In the genomic region with DNA sequence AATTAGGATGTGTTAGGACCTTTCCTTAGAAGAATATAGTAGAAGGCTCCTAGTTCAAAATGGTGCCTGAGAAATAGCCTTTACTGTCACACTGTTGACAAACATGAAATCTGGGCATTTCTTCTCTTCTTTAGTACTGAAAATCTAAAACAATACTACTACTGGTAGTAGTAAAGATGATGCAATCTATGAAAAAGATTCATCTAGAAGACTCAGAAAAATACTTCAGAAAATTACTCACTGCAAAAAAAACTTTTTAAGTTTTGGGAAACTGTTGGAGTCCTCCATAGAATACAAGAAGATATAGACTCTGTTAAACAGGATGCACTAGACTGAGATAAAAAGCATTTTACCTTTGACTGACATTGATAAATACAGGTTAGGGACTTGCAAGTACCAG, we compare ENCODE assay signal across 16 cellular contexts.
A peak's percentile ranks its signal among the peaks of the same experiment; 100 is the strongest.
DNase-seq lines count a peak whose midpoint lies in the region; ATAC-seq and TF ChIP-seq lines count a peak whose summit lies in the region.
"Had no signal": no experiment of that assay in that cellular context is flagged by ENCODE, and none has a peak within 500 bp of the region (broad histone marks: within the 10 kb centered on the region; RNA-seq: fewer than 3 reads in every experiment).

No MANE protein-coding gene starts in this region.

- H3K27me3 Mint-ChIP-seq in WTC11 (ENCODE audit: low read depth) (no peaks in the 10 kb centered on the region), progenitor cell of endocrine pancreas (no peaks in the 10 kb centered on the region)
- H3K27me3 Mint-ChIP-seq: CD4-positive, alpha-beta memory T cell had no signal

- H3K4me1 Mint-ChIP-seq in WTC11 (peaks cover 5% of the 10 kb centered on the region), progenitor cell of endocrine pancreas (ENCODE audit: low read depth) (no peaks in the 10 kb centered on the region)
- H3K4me1 Mint-ChIP-seq: CD14-positive monocyte had no signal

- POLR2A ChIA-PET in A673 (lab: Charles Lee; ENCODE audit: low non-redundant PET) (interaction anchor here (0.7 kb wide), 1 partner anchor 51 kb away, joined by 3 read pairs; no protein-coding TSS in a partner anchor), WTC11 (lab: Charles Lee) (no interaction called here)

- H3K4me3 ChIP-seq in A673 (ENCODE audit: low read depth, low read length, poor library complexity, severe bottlenecking) = no peak overlapping the region
- H3K4me3 ChIP-seq: A549, BLaER1 had no signal

- H3K9me3 ChIP-seq in A673 (ENCODE audit: low read depth, low read length, poor library complexity, severe bottlenecking) = peaks cover 10% of the 10 kb centered on the region

- DNase-seq in NCI-H2227 treated with DMSO at 0.1 percent for 48 hours (lab: John Stamatoyannopoulos, UW) (peak; percentile 15), NCI-H2227 (lab: John Stamatoyannopoulos, UW; ENCODE audit: unreplicated experiment) (no peak), A673 (ENCODE audit: low spot score) (no peak), WTC11 (ENCODE audit: low spot score) (no peak), progenitor cell of endocrine pancreas (ENCODE audit: low spot score, unreplicated experiment) (no peak)
- no peak for DNase-seq in activated CD4-positive, alpha-beta T cell treated with anti-CD3 and anti-CD28 coated beads, Interleukin-2, amount 50 U/mL, for 48 hours
- DNase-seq: CD4-positive, alpha-beta memory T cell; DMS153; DMS79; GDM1; H9 had no signal

- BruUV-seq in A673 (replicated peaks; lab: Mats Ljungman, UMichigan) = no TSS peak

- intact Hi-C loops in A673 (cut with micrococcal nuclease; ENCODE audit: unreplicated experiment) = no loop called here

- H3K4me3 Mint-ChIP-seq in WTC11 (no peak overlapping the region), progenitor cell of endocrine pancreas (ENCODE audit: low read depth) (no peak overlapping the region)
- H3K4me3 Mint-ChIP-seq: CD14-positive monocyte; CD4-positive, alpha-beta memory T cell; H9 had no signal

- H3K9me3 Mint-ChIP-seq in WTC11 (peaks cover 13% of the 10 kb centered on the region), progenitor cell of endocrine pancreas (ENCODE audit: low read depth) (peaks cover 18% of the 10 kb centered on the region)
- H3K9me3 Mint-ChIP-seq: CD4-positive, alpha-beta memory T cell had no signal

- H3K27ac Mint-ChIP-seq in WTC11 (peak overlapping the region; percentile 54; the same call in 1 of the 2 replicates), progenitor cell of endocrine pancreas (peak overlapping the region; percentile 8)
- H3K27ac Mint-ChIP-seq: CD14-positive monocyte; CD4-positive, alpha-beta memory T cell had no signal

- H3K36me3 ChIP-seq in A673 (ENCODE audit: insufficient read depth, low read length, poor library complexity, severe bottlenecking) = peaks cover 12% of the 10 kb centered on the region

- no peaks in the 10 kb centered on the region for H3K4me1 ChIP-seq in A673 (ENCODE audit: insufficient read depth, low read length, poor library complexity, severe bottlenecking)
- H3K4me1 ChIP-seq: A549, BLaER1 had no signal

- TF ChIP-seq CTCF in A673 (conservative IDR thresholded peaks at IDR 0.05; ENCODE audit: low read depth, low read length) (no peak), WTC11 (IDR thresholded peaks at IDR 0.05) (no peak), progenitor cell of endocrine pancreas (IDR thresholded peaks at IDR 0.05; ENCODE audit: unreplicated experiment) (no peak)

- no peaks in the 10 kb centered on the region for H3K27me3 ChIP-seq in A673 (replicated peaks; ENCODE audit: insufficient read depth, low read depth, low read length, poor library complexity)
- H3K27me3 ChIP-seq: BLaER1 had no signal

- H3K36me3 Mint-ChIP-seq in WTC11 = peaks cover 41% of the 10 kb centered on the region
- H3K36me3 Mint-ChIP-seq in progenitor cell of endocrine pancreas (ENCODE audit: insufficient read depth) = peaks cover 36% of the 10 kb centered on the region

- CTCF ChIA-PET in A673 (lab: Charles Lee) (no interaction called here), WTC11 (lab: Charles Lee) (no interaction called here)

- ATAC-seq in WTC11 (no peak), GM19463 (IDR thresholded peaks at IDR 0.05; ENCODE audit: unreplicated experiment) (no peak)
- ATAC-seq: A549 had no signal

- peak overlapping the region; percentile 25 for H3K27ac ChIP-seq in A673 (ENCODE audit: low read depth, low read length, poor library complexity, severe bottlenecking)
- H3K27ac ChIP-seq: 22Rv1, A549, BLaER1 had no signal

TF ChIP-seq in WTC11, 78 proteins besides CTCF, POLR2A, EP300 and RAD21 (continues in another document):
- TF ChIP-seq ZBTB21 (CRISPR knock-in tag; IDR thresholded peaks at IDR 0.05; ENCODE audit: borderline replicate concordance) (no peak), ZNF671 (CRISPR knock-in tag; IDR thresholded peaks at IDR 0.05) (no peak), ERG (CRISPR knock-in tag; IDR thresholded peaks at IDR 0.05) (no peak), ZNF263 (CRISPR knock-in tag; IDR thresholded peaks at IDR 0.05; ENCODE audit: low read depth) (no peak), TEAD4 (CRISPR knock-in tag; IDR thresholded peaks at IDR 0.05) (no peak), ZNF138 (CRISPR knock-in tag; conservative IDR thresholded peaks at IDR 0.05) (no peak), TP53 (CRISPR knock-in tag; IDR thresholded peaks at IDR 0.05) (no peak), ZNF416 (CRISPR knock-in tag; IDR thresholded peaks at IDR 0.05) (no peak), SOX15 (CRISPR knock-in tag; IDR thresholded peaks at IDR 0.05) (no peak), PRRX2 (CRISPR knock-in tag; IDR thresholded peaks at IDR 0.05) (no peak), CBFB (CRISPR knock-in tag; IDR thresholded peaks at IDR 0.05; ENCODE audit: low read depth) (no peak)
- TF ChIP-seq, protein P1, sequence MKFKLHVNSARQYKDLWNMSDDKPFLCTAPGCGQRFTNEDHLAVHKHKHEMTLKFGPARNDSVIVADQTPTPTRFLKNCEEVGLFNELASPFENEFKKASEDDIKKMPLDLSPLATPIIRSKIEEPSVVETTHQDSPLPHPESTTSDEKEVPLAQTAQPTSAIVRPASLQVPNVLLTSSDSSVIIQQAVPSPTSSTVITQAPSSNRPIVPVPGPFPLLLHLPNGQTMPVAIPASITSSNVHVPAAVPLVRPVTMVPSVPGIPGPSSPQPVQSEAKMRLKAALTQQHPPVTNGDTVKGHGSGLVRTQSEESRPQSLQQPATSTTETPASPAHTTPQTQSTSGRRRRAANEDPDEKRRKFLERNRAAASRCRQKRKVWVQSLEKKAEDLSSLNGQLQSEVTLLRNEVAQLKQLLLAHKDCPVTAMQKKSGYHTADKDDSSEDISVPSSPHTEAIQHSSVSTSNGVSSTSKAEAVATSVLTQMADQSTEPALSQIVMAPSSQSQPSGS (CRISPR knock-in tag; IDR thresholded peaks at IDR 0.05; ENCODE audit: borderline replicate concordance, low read depth) = no peak
- TF ChIP-seq, protein P2, sequence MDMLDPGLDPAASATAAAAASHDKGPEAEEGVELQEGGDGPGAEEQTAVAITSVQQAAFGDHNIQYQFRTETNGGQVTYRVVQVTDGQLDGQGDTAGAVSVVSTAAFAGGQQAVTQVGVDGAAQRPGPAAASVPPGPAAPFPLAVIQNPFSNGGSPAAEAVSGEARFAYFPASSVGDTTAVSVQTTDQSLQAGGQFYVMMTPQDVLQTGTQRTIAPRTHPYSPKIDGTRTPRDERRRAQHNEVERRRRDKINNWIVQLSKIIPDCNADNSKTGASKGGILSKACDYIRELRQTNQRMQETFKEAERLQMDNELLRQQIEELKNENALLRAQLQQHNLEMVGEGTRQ (CRISPR knock-in tag; IDR thresholded peaks at IDR 0.05) = no peak
- TF ChIP-seq, protein P3, sequence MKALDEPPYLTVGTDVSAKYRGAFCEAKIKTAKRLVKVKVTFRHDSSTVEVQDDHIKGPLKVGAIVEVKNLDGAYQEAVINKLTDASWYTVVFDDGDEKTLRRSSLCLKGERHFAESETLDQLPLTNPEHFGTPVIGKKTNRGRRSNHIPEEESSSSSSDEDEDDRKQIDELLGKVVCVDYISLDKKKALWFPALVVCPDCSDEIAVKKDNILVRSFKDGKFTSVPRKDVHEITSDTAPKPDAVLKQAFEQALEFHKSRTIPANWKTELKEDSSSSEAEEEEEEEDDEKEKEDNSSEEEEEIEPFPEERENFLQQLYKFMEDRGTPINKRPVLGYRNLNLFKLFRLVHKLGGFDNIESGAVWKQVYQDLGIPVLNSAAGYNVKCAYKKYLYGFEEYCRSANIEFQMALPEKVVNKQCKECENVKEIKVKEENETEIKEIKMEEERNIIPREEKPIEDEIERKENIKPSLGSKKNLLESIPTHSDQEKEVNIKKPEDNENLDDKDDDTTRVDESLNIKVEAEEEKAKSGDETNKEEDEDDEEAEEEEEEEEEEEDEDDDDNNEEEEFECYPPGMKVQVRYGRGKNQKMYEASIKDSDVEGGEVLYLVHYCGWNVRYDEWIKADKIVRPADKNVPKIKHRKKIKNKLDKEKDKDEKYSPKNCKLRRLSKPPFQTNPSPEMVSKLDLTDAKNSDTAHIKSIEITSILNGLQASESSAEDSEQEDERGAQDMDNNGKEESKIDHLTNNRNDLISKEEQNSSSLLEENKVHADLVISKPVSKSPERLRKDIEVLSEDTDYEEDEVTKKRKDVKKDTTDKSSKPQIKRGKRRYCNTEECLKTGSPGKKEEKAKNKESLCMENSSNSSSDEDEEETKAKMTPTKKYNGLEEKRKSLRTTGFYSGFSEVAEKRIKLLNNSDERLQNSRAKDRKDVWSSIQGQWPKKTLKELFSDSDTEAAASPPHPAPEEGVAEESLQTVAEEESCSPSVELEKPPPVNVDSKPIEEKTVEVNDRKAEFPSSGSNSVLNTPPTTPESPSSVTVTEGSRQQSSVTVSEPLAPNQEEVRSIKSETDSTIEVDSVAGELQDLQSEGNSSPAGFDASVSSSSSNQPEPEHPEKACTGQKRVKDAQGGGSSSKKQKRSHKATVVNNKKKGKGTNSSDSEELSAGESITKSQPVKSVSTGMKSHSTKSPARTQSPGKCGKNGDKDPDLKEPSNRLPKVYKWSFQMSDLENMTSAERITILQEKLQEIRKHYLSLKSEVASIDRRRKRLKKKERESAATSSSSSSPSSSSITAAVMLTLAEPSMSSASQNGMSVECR (CRISPR knock-in tag; IDR thresholded peaks at IDR 0.05; ENCODE audit: borderline replicate concordance) = no peak
